In the genomic region with DNA sequence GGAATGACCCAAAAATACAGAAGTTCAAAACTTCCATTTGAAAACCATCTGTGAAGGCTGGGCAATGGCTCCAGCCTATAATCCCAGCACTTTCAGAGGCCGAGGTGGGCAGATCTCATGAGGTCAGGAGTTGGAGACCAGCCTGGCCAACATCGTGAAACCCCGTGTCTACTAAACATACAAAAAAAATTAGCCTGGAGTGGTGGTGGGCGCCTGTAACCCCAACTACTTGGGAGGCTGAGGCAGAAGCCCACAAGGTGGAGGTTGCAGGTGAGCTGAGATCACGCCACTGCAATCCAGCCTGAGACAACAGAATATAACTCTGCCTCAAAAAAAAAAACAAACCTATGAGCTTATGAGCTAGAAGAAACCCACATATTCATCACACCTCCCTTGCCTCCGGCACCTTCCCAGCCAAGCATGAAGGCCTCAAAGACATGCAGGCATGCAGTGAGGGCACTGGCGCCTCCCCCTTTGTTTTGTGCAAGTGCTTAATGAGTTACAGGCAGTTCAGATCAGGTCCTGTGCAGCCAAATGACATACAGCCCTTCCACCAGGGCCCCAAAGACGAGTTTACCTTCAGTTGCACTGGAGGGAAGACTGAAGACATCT, we compare ENCODE assay signal across 11 cellular contexts. TPM values are rescaled to one million over a fixed set of nuclear protein-coding genes. Genes with fewer than 3 reads are reported as not detected.
DNase-seq lines count a peak whose midpoint lies in the region; ATAC-seq and TF ChIP-seq lines count a peak whose summit lies in the region.
"Had no signal": no experiment of that assay in that cellular context is flagged by ENCODE, and none has a peak within 500 bp of the region (broad histone marks: within the 10 kb centered on the region; RNA-seq: fewer than 3 reads in every experiment).

No MANE protein-coding gene starts in this region.

- H3K9me3 ChIP-seq in upper lobe of right lung: no peaks in the 10 kb centered on the region
- H3K9me3 ChIP-seq: lower lobe of right lung had no signal

- peaks cover 44% of the 10 kb centered on the region for H3K4me1 ChIP-seq in upper lobe of right lung

- H3K4me3 Mint-ChIP-seq in stimulated activated naive CD8-positive, alpha-beta T cell treated with anti-CD3 and anti-CD28 coated beads, Interleukin-15, Interleukin-2, amounts not matched to agents 100 ng/mL and 50 ng/mL, for 24 hours: no peak overlapping the region
- H3K4me3 Mint-ChIP-seq in stimulated activated naive CD8-positive, alpha-beta T cell treated with anti-CD3 and anti-CD28 coated beads, Interleukin-15, amount 100 ng/mL, for 72 hours: peak overlapping the region in 1 of 2 donors; percentile 52
- no peak overlapping the region for H3K4me3 Mint-ChIP-seq in activated CD4-positive, alpha-beta memory T cell treated with anti-CD3 and anti-CD28 coated beads, Interleukin-2, amount 10 ng/mL, durations not matched to agents 7 days and 5 days

- H3K4me3 ChIP-seq in upper lobe of right lung: no peak overlapping the region
- H3K4me3 ChIP-seq: lower lobe of right lung had no signal

- H3K27ac Mint-ChIP-seq in stimulated activated naive CD8-positive, alpha-beta T cell treated with anti-CD3 and anti-CD28 coated beads, Interleukin-15, Interleukin-2, amounts not matched to agents 100 ng/mL and 50 ng/mL, for 24 hours: peak overlapping the region; percentile 82
- peak overlapping the region in 1 of 2 donors; percentile 90 for H3K27ac Mint-ChIP-seq in stimulated activated naive CD8-positive, alpha-beta T cell treated with anti-CD3 and anti-CD28 coated beads, Interleukin-15, amount 100 ng/mL, for 72 hours
- peak overlapping the region; percentile 18 for H3K27ac Mint-ChIP-seq in activated CD4-positive, alpha-beta memory T cell treated with anti-CD3 and anti-CD28 coated beads, Interleukin-2, amount 10 ng/mL, durations not matched to agents 7 days and 5 days

- peaks cover 100% of the 10 kb centered on the region for H3K36me3 ChIP-seq in upper lobe of right lung

- no peak for ATAC-seq in stimulated activated naive CD8-positive, alpha-beta T cell treated with anti-CD3 and anti-CD28 coated beads, Interleukin-15, amount 100 ng/mL, for 72 hours
- no peak for ATAC-seq in upper lobe of right lung
- no peak for ATAC-seq in HG03457 (IDR thresholded peaks at IDR 0.05; ENCODE audit: unreplicated experiment)
- ATAC-seq in GM18519 (IDR thresholded peaks at IDR 0.05; ENCODE audit: low FRiP score, unreplicated experiment): no peak

- no peak for DNase-seq in stimulated activated naive CD8-positive, alpha-beta T cell treated with anti-CD3 and anti-CD28 coated beads, Interleukin-15, amount 100 ng/mL, for 72 hours
- no peak for DNase-seq in activated CD4-positive, alpha-beta memory T cell treated with anti-CD3 and anti-CD28 coated beads, Interleukin-2, amount 10 ng/mL, durations not matched to agents 7 days and 5 days
- DNase-seq in kidney tubule cell (ENCODE audit: low spot score) (peak; percentile 80), upper lobe of right lung (peak; percentile 53), NCI-H226 (no peak)
- DNase-seq: activated CD4-positive, CD25-positive, alpha-beta regulatory T cell treated with anti-CD3 and anti-CD28 coated beads, Interleukin-2, amount 50 U/mL, for 72 hours; GOT3; lower lobe of right lung had no signal

- POLR2A ChIA-PET in activated CD4-positive, alpha-beta memory T cell treated with anti-CD3 and anti-CD28 coated beads, Interleukin-2, amount 10 ng/mL, durations not matched to agents 7 days and 5 days (lab: Charles Lee): interaction anchor here (1.0 to 21.4 kb wide), 8 partner anchors 5 to 119 kb away, joined by 3 to 378 read pairs (median 9); a partner anchor contains a TSS

- no peaks in the 10 kb centered on the region for H3K27me3 ChIP-seq in upper lobe of right lung

- intact Hi-C loops in upper lobe of right lung (cut with DNase I): no loop called here

- peaks cover 58% of the 10 kb centered on the region for H3K4me1 Mint-ChIP-seq in stimulated activated naive CD8-positive, alpha-beta T cell treated with anti-CD3 and anti-CD28 coated beads, Interleukin-15, Interleukin-2, amounts not matched to agents 100 ng/mL and 50 ng/mL, for 24 hours (ENCODE audit: low read depth)
- peaks cover 76% of the 10 kb centered on the region for H3K4me1 Mint-ChIP-seq in stimulated activated naive CD8-positive, alpha-beta T cell treated with anti-CD3 and anti-CD28 coated beads, Interleukin-15, amount 100 ng/mL, for 72 hours
- H3K4me1 Mint-ChIP-seq in activated CD4-positive, alpha-beta memory T cell treated with anti-CD3 and anti-CD28 coated beads, Interleukin-2, amount 10 ng/mL, durations not matched to agents 7 days and 5 days: peaks cover 75% of the 10 kb centered on the region

- H3K36me3 Mint-ChIP-seq in stimulated activated naive CD8-positive, alpha-beta T cell treated with anti-CD3 and anti-CD28 coated beads, Interleukin-15, Interleukin-2, amounts not matched to agents 100 ng/mL and 50 ng/mL, for 24 hours (ENCODE audit: low read depth): peaks cover 86% of the 10 kb centered on the region
- H3K36me3 Mint-ChIP-seq in activated CD4-positive, alpha-beta memory T cell treated with anti-CD3 and anti-CD28 coated beads, Interleukin-2, amount 10 ng/mL, durations not matched to agents 7 days and 5 days (ENCODE audit: low read depth): peaks cover 91% of the 10 kb centered on the region

- H3K9me3 Mint-ChIP-seq in stimulated activated naive CD8-positive, alpha-beta T cell treated with anti-CD3 and anti-CD28 coated beads, Interleukin-15, Interleukin-2, amounts not matched to agents 100 ng/mL and 50 ng/mL, for 24 hours: no peaks in the 10 kb centered on the region
- H3K9me3 Mint-ChIP-seq in stimulated activated naive CD8-positive, alpha-beta T cell treated with anti-CD3 and anti-CD28 coated beads, Interleukin-15, amount 100 ng/mL, for 72 hours: no peaks in the 10 kb centered on the region
- H3K9me3 Mint-ChIP-seq in activated CD4-positive, alpha-beta memory T cell treated with anti-CD3 and anti-CD28 coated beads, Interleukin-2, amount 10 ng/mL, durations not matched to agents 7 days and 5 days: no peaks in the 10 kb centered on the region

- TF ChIP-seq CTCF in upper lobe of right lung (IDR thresholded peaks at IDR 0.05): no peak

- H3K27me3 Mint-ChIP-seq in stimulated activated naive CD8-positive, alpha-beta T cell treated with anti-CD3 and anti-CD28 coated beads, Interleukin-15, Interleukin-2, amounts not matched to agents 100 ng/mL and 50 ng/mL, for 24 hours: no peaks in the 10 kb centered on the region
- H3K27me3 Mint-ChIP-seq in stimulated activated naive CD8-positive, alpha-beta T cell treated with anti-CD3 and anti-CD28 coated beads, Interleukin-15, amount 100 ng/mL, for 72 hours: no peaks in the 10 kb centered on the region
- H3K27me3 Mint-ChIP-seq in activated CD4-positive, alpha-beta memory T cell treated with anti-CD3 and anti-CD28 coated beads, Interleukin-2, amount 10 ng/mL, durations not matched to agents 7 days and 5 days: no peaks in the 10 kb centered on the region

- H3K27ac ChIP-seq in upper lobe of right lung: no peak overlapping the region
- H3K27ac ChIP-seq: lower lobe of right lung had no signal

- CTCF ChIA-PET in activated CD4-positive, alpha-beta memory T cell treated with anti-CD3 and anti-CD28 coated beads, Interleukin-2, amount 10 ng/mL, durations not matched to agents 7 days and 5 days (lab: Charles Lee): interaction anchor here (0.7 to 3.4 kb wide), 3 partner anchors 10 to 91 kb away, joined by 3 to 14 read pairs (median 5); a partner anchor contains a TSS

RNA-seq across cellular contexts. Expression of a gene that starts 9.9 kb away (rescaled TPM):
- total RNA-seq in activated CD4-positive, alpha-beta memory T cell treated with anti-CD3 and anti-CD28 coated beads, Interleukin-2, amount 10 ng/mL, durations not matched to agents 7 days and 5 days: 100 to 1,000 TPM; 675 to 699 TPM
- 470 TPM for total RNA-seq in upper lobe of right lung

Comparison
In these comparisons a context has a peak if more than half of its experiments do, and no peak if none do; other contexts are left out.
1. DNase-seq: peak in kidney tubule cell (single experiment) and upper lobe of right lung (single experiment); none in stimulated activated naive CD8-positive, alpha-beta T cell treated with anti-CD3 and anti-CD28 coated beads, Interleukin-15, amount 100 ng/mL, for 72 hours (0 of 2), activated CD4-positive, alpha-beta memory T cell treated with anti-CD3 and anti-CD28 coated beads, Interleukin-2, amount 10 ng/mL, durations not matched to agents 7 days and 5 days (single experiment) and NCI-H226 (single experiment).